Comparison of ENCODE assay signal across 14 cellular contexts in the genomic region with DNA sequence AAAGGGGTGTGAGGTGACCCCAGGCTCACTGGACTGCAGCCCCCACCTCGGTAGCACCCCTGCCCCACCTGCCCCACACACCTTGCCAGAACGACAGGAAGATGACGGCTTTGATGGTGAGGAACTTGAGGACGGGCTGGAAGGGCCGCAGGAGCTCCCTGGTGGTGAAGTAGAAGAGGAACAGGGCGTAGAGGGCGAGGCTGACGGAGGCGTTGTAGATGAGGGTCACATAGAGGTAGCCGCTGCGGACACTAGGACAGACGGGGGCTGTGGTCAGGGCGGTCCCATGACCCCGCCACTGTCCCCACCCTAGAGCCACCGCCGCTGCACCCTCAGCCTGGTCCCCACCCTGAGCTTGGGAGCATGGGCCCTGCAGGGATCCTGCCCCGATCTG. TPM values are rescaled to one million over a fixed set of nuclear protein-coding genes. Genes with fewer than 3 reads are reported as not detected.
DNase-seq lines count a peak whose midpoint lies in the region; ATAC-seq and TF ChIP-seq lines count a peak whose summit lies in the region.
"Had no signal": no experiment of that assay in that cellular context is flagged by ENCODE, and none has a peak within 500 bp of the region (broad histone marks: within the 10 kb centered on the region; RNA-seq: fewer than 3 reads in every experiment).

No MANE protein-coding gene starts in this region.

- no peaks in the 10 kb centered on the region for H3K27me3 Mint-ChIP-seq in activated T-cell treated with anti-CD3 and anti-CD28 coated beads, Interleukin-2, amount 50 U/mL, for 24 hours
- no peaks in the 10 kb centered on the region for H3K27me3 Mint-ChIP-seq in T-helper 17 cell
- H3K27me3 Mint-ChIP-seq in naive thymus-derived CD4-positive, alpha-beta T cell = no peaks in the 10 kb centered on the region

- DNase-seq in activated T-cell treated with anti-CD3 and anti-CD28 coated beads, Interleukin-2, amount 50 U/mL, for 24 hours = no peak
- DNase-seq in activated T-cell treated with anti-CD3 and anti-CD28 coated beads, Interleukin-2, amount 50 U/mL, for 1 hour = no peak
- no peak for DNase-seq in T-helper 17 cell
- DNase-seq in naive thymus-derived CD4-positive, alpha-beta T cell = no peak
- DNase-seq in NCI-H226 = no peak
- DNase-seq: activated CD4-positive, CD25-positive, alpha-beta regulatory T cell; stimulated activated CD8-positive, alpha-beta memory T cell treated with anti-CD3 and anti-CD28 coated beads, Interleukin-4, amount 100 ng/mL, for 48 hours; uterus had no signal

- no peaks in the 10 kb centered on the region for H3K9me3 ChIP-seq in T-helper 17 cell (ENCODE audit: control insufficient read depth, low read length, poor library complexity, severe bottlenecking)
- no peaks in the 10 kb centered on the region for H3K9me3 ChIP-seq in naive thymus-derived CD4-positive, alpha-beta T cell (ENCODE audit: control insufficient read depth in 2 of 3, low read length in 3 of 3)
- H3K9me3 ChIP-seq: pancreas, uterus had no signal

- H3K36me3 Mint-ChIP-seq in activated T-cell treated with anti-CD3 and anti-CD28 coated beads, Interleukin-2, amount 50 U/mL, for 24 hours (ENCODE audit: low read depth) = peaks cover 5% of the 10 kb centered on the region
- no peaks in the 10 kb centered on the region for H3K36me3 Mint-ChIP-seq in T-helper 17 cell (ENCODE audit: low read depth)
- no peaks in the 10 kb centered on the region for H3K36me3 Mint-ChIP-seq in naive thymus-derived CD4-positive, alpha-beta T cell

- no peaks in the 10 kb centered on the region for H3K9me3 Mint-ChIP-seq in activated T-cell treated with anti-CD3 and anti-CD28 coated beads, Interleukin-2, amount 50 U/mL, for 24 hours
- no peaks in the 10 kb centered on the region for H3K9me3 Mint-ChIP-seq in naive thymus-derived CD4-positive, alpha-beta T cell
- H3K9me3 Mint-ChIP-seq: activated T-helper 2 cell treated with anti-CD3 and anti-CD28 coated beads, Interferon-gamma antibody, Interleukin-2, Interleukin-4, amounts not matched to agents 10 μg/mL and 5 μg/mL and 100 μg/mL, durations not matched to agents 14 hours and 24 hours and 36 hours had no signal

- H3K27ac ChIP-seq in naive thymus-derived CD4-positive, alpha-beta T cell (ENCODE audit: low read depth, low read length) = no peak overlapping the region
- H3K27ac ChIP-seq: cardiac muscle cell, pancreas, uterus had no signal

- H3K4me3 Mint-ChIP-seq in activated T-cell treated with anti-CD3 and anti-CD28 coated beads, Interleukin-2, amount 50 U/mL, for 24 hours = no peak overlapping the region
- H3K4me3 Mint-ChIP-seq in T-helper 17 cell = peak overlapping the region; percentile 19
- H3K4me3 Mint-ChIP-seq in naive thymus-derived CD4-positive, alpha-beta T cell = no peak overlapping the region

- TF ChIP-seq RAD21 in Ishikawa (IDR thresholded peaks at IDR 0.05; ENCODE audit: low read depth) = 0 out of 2 replicates have a peak, but pooled peaks have one; percentile 13

- peak; percentile 22 for ATAC-seq in T-helper 17 cell
- ATAC-seq in naive thymus-derived CD4-positive, alpha-beta T cell = peak; percentile 26
- ATAC-seq in HG02623 (IDR thresholded peaks at IDR 0.05; ENCODE audit: unreplicated experiment) = no peak
- no peak for ATAC-seq in HG02938 (IDR thresholded peaks at IDR 0.05; ENCODE audit: unreplicated experiment)
- ATAC-seq: pancreas had no signal

- H3K27ac Mint-ChIP-seq in activated T-cell treated with anti-CD3 and anti-CD28 coated beads, Interleukin-2, amount 50 U/mL, for 24 hours = peak overlapping the region; percentile 47
- no peak overlapping the region for H3K27ac Mint-ChIP-seq in T-helper 17 cell
- H3K27ac Mint-ChIP-seq in naive thymus-derived CD4-positive, alpha-beta T cell = peak overlapping the region in 2 of 9 donors; percentile 38 to 47
- H3K27ac Mint-ChIP-seq: activated T-helper 2 cell treated with anti-CD3 and anti-CD28 coated beads, Interferon-gamma antibody, Interleukin-2, Interleukin-4, amounts not matched to agents 10 μg/mL and 5 μg/mL and 100 μg/mL, durations not matched to agents 14 hours and 24 hours and 36 hours had no signal

- no peak overlapping the region for H3K4me3 ChIP-seq in naive thymus-derived CD4-positive, alpha-beta T cell (ENCODE audit: low read length)
- H3K4me3 ChIP-seq: cardiac muscle cell, pancreas, uterus had no signal

- CTCF ChIA-PET in naive thymus-derived CD4-positive, alpha-beta T cell (lab: Charles Lee) = no interaction called here

- H3K27me3 ChIP-seq in naive thymus-derived CD4-positive, alpha-beta T cell (ENCODE audit: control insufficient read depth in 2 of 2, insufficient read depth in 2 of 2, low read length in 2 of 2) = no peaks in the 10 kb centered on the region
- H3K27me3 ChIP-seq: cardiac muscle cell, pancreas, uterus had no signal

- no peaks in the 10 kb centered on the region for H3K4me1 ChIP-seq in naive thymus-derived CD4-positive, alpha-beta T cell (ENCODE audit: control insufficient read depth in 2 of 2, insufficient read depth in 2 of 2, low read length in 2 of 2)
- H3K4me1 ChIP-seq: uterus had no signal

- intact Hi-C loops in naive thymus-derived CD4-positive, alpha-beta T cell (cut with micrococcal nuclease) = loop anchor here in 1 of 2 donors (1.0 to 2.0 kb wide), 2 partner anchors 16 to 41 kb away; no protein-coding TSS in a partner anchor

- H3K4me1 Mint-ChIP-seq in activated T-cell treated with anti-CD3 and anti-CD28 coated beads, Interleukin-2, amount 50 U/mL, for 24 hours (ENCODE audit: low read depth) = peaks cover 3% of the 10 kb centered on the region
- H3K4me1 Mint-ChIP-seq in T-helper 17 cell = peaks cover 3% of the 10 kb centered on the region
- H3K4me1 Mint-ChIP-seq in naive thymus-derived CD4-positive, alpha-beta T cell = peaks cover 0 to 8% (median 4%) of the 10 kb centered on the region in 7 donors

- POLR2A ChIA-PET in naive thymus-derived CD4-positive, alpha-beta T cell (lab: Charles Lee) = no interaction called here

- TF ChIP-seq EP300 in Ishikawa (IDR thresholded peaks at IDR 0.05; ENCODE audit: borderline replicate concordance) = no peak

- H3K36me3 ChIP-seq in naive thymus-derived CD4-positive, alpha-beta T cell (ENCODE audit: control insufficient read depth in 2 of 3, insufficient read depth in 3 of 3, low read length in 3 of 3) = peaks cover 0 to 14% (median 0%) of the 10 kb centered on the region in 3 experiments
- H3K36me3 ChIP-seq: cardiac muscle cell, uterus had no signal

TF ChIP-seq in Ishikawa, 13 proteins besides CTCF, POLR2A, EP300 and RAD21 (continues in another document):
- TF ChIP-seq TCF12 (IDR thresholded peaks at IDR 0.05; ENCODE audit: low read depth) = no peak
- no peak for TF ChIP-seq CEBPB (IDR thresholded peaks at IDR 0.05)
- TF ChIP-seq, protein P1, sequence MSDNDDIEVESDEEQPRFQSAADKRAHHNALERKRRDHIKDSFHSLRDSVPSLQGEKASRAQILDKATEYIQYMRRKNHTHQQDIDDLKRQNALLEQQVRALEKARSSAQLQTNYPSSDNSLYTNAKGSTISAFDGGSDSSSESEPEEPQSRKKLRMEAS (IDR thresholded peaks at IDR 0.05) = no peak
- no peak for TF ChIP-seq EGR1 (IDR thresholded peaks at IDR 0.05)
- TF ChIP-seq, protein P2, sequence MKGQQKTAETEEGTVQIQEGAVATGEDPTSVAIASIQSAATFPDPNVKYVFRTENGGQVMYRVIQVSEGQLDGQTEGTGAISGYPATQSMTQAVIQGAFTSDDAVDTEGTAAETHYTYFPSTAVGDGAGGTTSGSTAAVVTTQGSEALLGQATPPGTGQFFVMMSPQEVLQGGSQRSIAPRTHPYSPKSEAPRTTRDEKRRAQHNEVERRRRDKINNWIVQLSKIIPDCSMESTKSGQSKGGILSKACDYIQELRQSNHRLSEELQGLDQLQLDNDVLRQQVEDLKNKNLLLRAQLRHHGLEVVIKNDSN (IDR thresholded peaks at IDR 0.05) = no peak
- TF ChIP-seq ZBTB7A (IDR thresholded peaks at IDR 0.05; ENCODE audit: low read depth) = no peak
- no peak for TF ChIP-seq NFIC (IDR thresholded peaks at IDR 0.05)
- TF ChIP-seq TEAD4 (IDR thresholded peaks at IDR 0.05) = no peak
- TF ChIP-seq, protein P3, sequence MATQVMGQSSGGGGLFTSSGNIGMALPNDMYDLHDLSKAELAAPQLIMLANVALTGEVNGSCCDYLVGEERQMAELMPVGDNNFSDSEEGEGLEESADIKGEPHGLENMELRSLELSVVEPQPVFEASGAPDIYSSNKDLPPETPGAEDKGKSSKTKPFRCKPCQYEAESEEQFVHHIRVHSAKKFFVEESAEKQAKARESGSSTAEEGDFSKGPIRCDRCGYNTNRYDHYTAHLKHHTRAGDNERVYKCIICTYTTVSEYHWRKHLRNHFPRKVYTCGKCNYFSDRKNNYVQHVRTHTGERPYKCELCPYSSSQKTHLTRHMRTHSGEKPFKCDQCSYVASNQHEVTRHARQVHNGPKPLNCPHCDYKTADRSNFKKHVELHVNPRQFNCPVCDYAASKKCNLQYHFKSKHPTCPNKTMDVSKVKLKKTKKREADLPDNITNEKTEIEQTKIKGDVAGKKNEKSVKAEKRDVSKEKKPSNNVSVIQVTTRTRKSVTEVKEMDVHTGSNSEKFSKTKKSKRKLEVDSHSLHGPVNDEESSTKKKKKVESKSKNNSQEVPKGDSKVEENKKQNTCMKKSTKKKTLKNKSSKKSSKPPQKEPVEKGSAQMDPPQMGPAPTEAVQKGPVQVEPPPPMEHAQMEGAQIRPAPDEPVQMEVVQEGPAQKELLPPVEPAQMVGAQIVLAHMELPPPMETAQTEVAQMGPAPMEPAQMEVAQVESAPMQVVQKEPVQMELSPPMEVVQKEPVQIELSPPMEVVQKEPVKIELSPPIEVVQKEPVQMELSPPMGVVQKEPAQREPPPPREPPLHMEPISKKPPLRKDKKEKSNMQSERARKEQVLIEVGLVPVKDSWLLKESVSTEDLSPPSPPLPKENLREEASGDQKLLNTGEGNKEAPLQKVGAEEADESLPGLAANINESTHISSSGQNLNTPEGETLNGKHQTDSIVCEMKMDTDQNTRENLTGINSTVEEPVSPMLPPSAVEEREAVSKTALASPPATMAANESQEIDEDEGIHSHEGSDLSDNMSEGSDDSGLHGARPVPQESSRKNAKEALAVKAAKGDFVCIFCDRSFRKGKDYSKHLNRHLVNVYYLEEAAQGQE (IDR thresholded peaks at IDR 0.05; ENCODE audit: low read depth) = no peak
- no peak for TF ChIP-seq FOXM1 (IDR thresholded peaks at IDR 0.05; ENCODE audit: borderline replicate concordance, low read depth)

RNA-seq across cellular contexts. Expression of a gene that starts 7.6 kb away (rescaled TPM):
- not detected for total RNA-seq in T-helper 17 cell
- under 1 TPM in 1 of 5 experiments, not detected in 4; 0.05 TPM for total RNA-seq in naive thymus-derived CD4-positive, alpha-beta T cell
- polyA plus RNA-seq in naive thymus-derived CD4-positive, alpha-beta T cell = under 1 TPM in 1 of 2 donors, not detected in 1; 0.06 TPM

RNA-seq across cellular contexts. Expression of a gene that starts 17.9 kb away (rescaled TPM):
- 10 to 100 TPM; 55.8 to 56.4 TPM for total RNA-seq in T-helper 17 cell
- 10 to 100 TPM; 28.5 to 90.1 (median 54.2) TPM for total RNA-seq in naive thymus-derived CD4-positive, alpha-beta T cell
- under 1 TPM; 0.38 to 0.46 TPM for polyA plus RNA-seq in naive thymus-derived CD4-positive, alpha-beta T cell

RNA-seq across cellular contexts. Expression of a gene that starts 21.4 kb away (rescaled TPM):
- total RNA-seq in T-helper 17 cell = 10 to 100 TPM; 22.8 to 23.6 TPM
- total RNA-seq in naive thymus-derived CD4-positive, alpha-beta T cell = 10 to 100 TPM; 12.1 to 31.8 (median 23.2) TPM
- polyA plus RNA-seq in naive thymus-derived CD4-positive, alpha-beta T cell = 10 to 100 TPM; 57.2 to 57.9 TPM

RNA-seq across cellular contexts. Expression of a gene that starts 44.2 kb away (rescaled TPM):
- 10 to 100 TPM; 88.2 to 89.4 TPM for total RNA-seq in T-helper 17 cell
- total RNA-seq in naive thymus-derived CD4-positive, alpha-beta T cell = 100 to 1,000 TPM in 4 of 5 experiments, 10 to 100 TPM in 1; 82.0 to 157 (median 111) TPM
- 10 to 100 TPM; 15.1 to 41.6 TPM for polyA plus RNA-seq in naive thymus-derived CD4-positive, alpha-beta T cell

Comparison
In these comparisons a context has a peak if more than half of its experiments do, and no peak if none do; other contexts are left out.
1. ATAC-seq: peak in T-helper 17 cell (single experiment) and naive thymus-derived CD4-positive, alpha-beta T cell (single experiment); none in HG02623 (single experiment) and HG02938 (single experiment).